ENCODE assay signal across 15 cellular contexts in the genomic region with DNA sequence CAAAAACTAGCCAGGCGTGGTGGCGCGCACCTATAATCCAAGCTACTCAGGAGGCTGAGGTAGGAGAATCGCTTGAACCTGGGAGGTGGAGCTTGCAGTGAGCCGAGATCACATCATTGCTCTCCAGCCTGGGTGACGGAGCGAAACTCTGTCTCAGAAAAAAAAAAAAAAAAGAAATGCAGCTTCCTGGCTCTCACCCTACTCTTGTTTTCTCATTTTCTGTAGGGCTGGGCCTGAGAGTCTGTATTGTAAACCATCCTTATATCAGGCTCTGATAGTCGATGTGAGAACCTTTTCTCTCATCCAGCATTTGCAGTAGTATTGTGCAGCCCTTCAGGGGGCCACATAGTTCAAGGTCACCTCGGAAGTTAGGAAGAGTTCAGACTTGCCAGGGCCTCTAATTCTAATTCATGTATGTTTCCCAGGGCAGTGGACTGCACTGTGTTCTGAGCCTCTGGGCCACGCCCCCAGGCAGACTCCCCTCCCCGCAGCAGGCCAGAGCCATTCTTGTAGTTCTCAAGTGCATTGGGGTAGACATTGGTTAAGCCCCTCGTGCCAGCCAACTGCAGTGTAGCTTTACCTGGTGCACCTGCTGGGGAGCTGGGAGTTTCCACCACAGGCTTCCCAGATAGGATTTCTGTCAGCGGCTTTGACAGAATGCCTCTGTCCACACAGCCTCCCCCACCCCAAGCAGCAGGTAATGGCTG. TPM values are rescaled to one million over a fixed set of nuclear protein-coding genes. Genes with fewer than 3 reads are reported as not detected.
DNase-seq lines count a peak whose midpoint lies in the region; ATAC-seq and TF ChIP-seq lines count a peak whose summit lies in the region.
"Had no signal": no experiment of that assay in that cellular context is flagged by ENCODE, and none has a peak within 500 bp of the region (broad histone marks: within the 10 kb centered on the region; RNA-seq: fewer than 3 reads in every experiment).

No MANE protein-coding gene starts in this region.

- H3K9me3 ChIP-seq in stomach (no peaks in the 10 kb centered on the region), transverse colon (no peaks in the 10 kb centered on the region)
- H3K9me3 ChIP-seq: HAP-1, left lung had no signal

- CTCF ChIA-PET in activated CD8-positive, alpha-beta T cell treated with anti-CD3 and anti-CD28 coated beads, Interleukin-2, amount 10 ng/mL, durations not matched to agents 7 days and 5 days (lab: Charles Lee): interaction anchor here (1.5 to 1.7 kb wide), 2 partner anchors 9 to 30 kb away, joined by 5 to 8 read pairs; no protein-coding TSS in a partner anchor

- no peak for DNase-seq in activated T-cell treated with anti-CD3 and anti-CD28 coated beads, Interleukin-2, amount 50 U/mL, for 72 hours
- DNase-seq in activated T-cell treated with anti-CD3 and anti-CD28 coated beads, Interleukin-2, amount 50 U/mL, for 48 hours: no peak
- no peak for DNase-seq in activated CD8-positive, alpha-beta T cell treated with anti-CD3 and anti-CD28 coated beads, Interleukin-2, amount 10 ng/mL, durations not matched to agents 7 days and 5 days
- peak; percentile 50 for DNase-seq in stomach
- no peak for DNase-seq in sciatic nerve (ENCODE audit: low spot score)
- DNase-seq in transverse colon: no peak
- DNase-seq: activated CD8-positive, alpha-beta memory T cell treated with anti-CD3 and anti-CD28 coated beads for 24 hours; left lung; NCI-H146; SHP77 treated with DMSO at 0.1 percent for 48 hours had no signal

- H3K9me3 Mint-ChIP-seq in activated T-cell treated with anti-CD3 and anti-CD28 coated beads, Interleukin-2, amount 50 U/mL, for 72 hours: no peaks in the 10 kb centered on the region
- no peaks in the 10 kb centered on the region for H3K9me3 Mint-ChIP-seq in activated CD8-positive, alpha-beta T cell treated with anti-CD3 and anti-CD28 coated beads, Interleukin-2, amount 10 ng/mL, durations not matched to agents 7 days and 5 days (ENCODE audit: insufficient read depth)
- H3K9me3 Mint-ChIP-seq: natural killer cell treated with Interleukin-12 subunit alpha and Interleukin-12 subunit beta and Interleukin-15 and Interleukin-18, amount 100 ng/mL, for 72 hours had no signal

- H3K4me1 Mint-ChIP-seq in activated T-cell treated with anti-CD3 and anti-CD28 coated beads, Interleukin-2, amount 50 U/mL, for 72 hours (ENCODE audit: low read depth): peaks cover 53% of the 10 kb centered on the region
- H3K4me1 Mint-ChIP-seq in activated CD8-positive, alpha-beta T cell treated with anti-CD3 and anti-CD28 coated beads, Interleukin-2, amount 10 ng/mL, durations not matched to agents 7 days and 5 days (ENCODE audit: low read depth): peaks cover 32% of the 10 kb centered on the region

- no peak overlapping the region for H3K27ac Mint-ChIP-seq in activated T-cell treated with anti-CD3 and anti-CD28 coated beads, Interleukin-2, amount 50 U/mL, for 72 hours
- peak overlapping the region; percentile 52 for H3K27ac Mint-ChIP-seq in activated CD8-positive, alpha-beta T cell treated with anti-CD3 and anti-CD28 coated beads, Interleukin-2, amount 10 ng/mL, durations not matched to agents 7 days and 5 days
- H3K27ac Mint-ChIP-seq: natural killer cell treated with Interleukin-12 subunit alpha and Interleukin-12 subunit beta and Interleukin-15 and Interleukin-18, amount 100 ng/mL, for 72 hours had no signal

- no peak overlapping the region for H3K4me3 Mint-ChIP-seq in activated T-cell treated with anti-CD3 and anti-CD28 coated beads, Interleukin-2, amount 50 U/mL, for 72 hours
- H3K4me3 Mint-ChIP-seq in activated CD8-positive, alpha-beta T cell treated with anti-CD3 and anti-CD28 coated beads, Interleukin-2, amount 10 ng/mL, durations not matched to agents 7 days and 5 days: no peak overlapping the region
- H3K4me3 Mint-ChIP-seq: natural killer cell treated with Interleukin-12 subunit alpha and Interleukin-12 subunit beta and Interleukin-15 and Interleukin-18, amount 100 ng/mL, for 72 hours had no signal

- H3K36me3 Mint-ChIP-seq in activated T-cell treated with anti-CD3 and anti-CD28 coated beads, Interleukin-2, amount 50 U/mL, for 72 hours (ENCODE audit: insufficient read depth in 2 of 2): no peaks in the 10 kb centered on the region
- H3K36me3 Mint-ChIP-seq in activated CD8-positive, alpha-beta T cell treated with anti-CD3 and anti-CD28 coated beads, Interleukin-2, amount 10 ng/mL, durations not matched to agents 7 days and 5 days (ENCODE audit: low read depth): no peaks in the 10 kb centered on the region
- H3K36me3 Mint-ChIP-seq: natural killer cell treated with Interleukin-12 subunit alpha and Interleukin-12 subunit beta and Interleukin-15 and Interleukin-18, amount 100 ng/mL, for 72 hours had no signal

- TF ChIP-seq EP300 in stomach (IDR thresholded peaks at IDR 0.05) (no peak), transverse colon (IDR thresholded peaks at IDR 0.05; ENCODE audit: low read depth) (no peak)

- 66 to 88% (median 72%) methylated on average over 9 to 13 of the region's 13 CpGs for WGBS in stomach, 5 donors
- 83 to 89% methylated on average over 2 to 13 of the region's 13 CpGs for WGBS in transverse colon (ENCODE audit: low coverage in 1 of 2), 2 donors

- peak overlapping the region; percentile 31 for H3K27ac ChIP-seq in layer of hippocampus (ENCODE audit: low read depth, low read length)
- peak overlapping the region; percentile 72 to 91 (median 84) for H3K27ac ChIP-seq in stomach
- no peak overlapping the region for H3K27ac ChIP-seq in transverse colon
- H3K27ac ChIP-seq: KMS-11, left lung had no signal

- in situ Hi-C loops in transverse colon (cut with MboI; ENCODE audit: low pct_ligation_motif_present in 1 of 4, low pct_unique_long_range_greater_than_20kb in 1 of 4, low sequenced_read_pairs in 3 of 4): no loop called here

- H3K27me3 ChIP-seq in layer of hippocampus (ENCODE audit: control insufficient read depth, insufficient read depth, low read length) (no peaks in the 10 kb centered on the region), stomach (no peaks in the 10 kb centered on the region), transverse colon (no peaks in the 10 kb centered on the region)
- H3K27me3 ChIP-seq: left lung had no signal

- H3K4me3 ChIP-seq in stomach (no peak overlapping the region), transverse colon (no peak overlapping the region)
- H3K4me3 ChIP-seq: HAP-1, left lung had no signal

- intact Hi-C loops in stomach (cut with DNase I; ENCODE audit: low total_unique reads) (no loop called here), sciatic nerve (cut with DNase I) (no loop called here), transverse colon (cut with DNase I; ENCODE audit: low total_unique reads) (no loop called here)

- TF ChIP-seq CTCF in stomach (IDR thresholded peaks at IDR 0.05) (no peak), transverse colon (IDR thresholded peaks at IDR 0.05) (no peak)

- POLR2A ChIA-PET in activated CD8-positive, alpha-beta T cell treated with anti-CD3 and anti-CD28 coated beads, Interleukin-2, amount 10 ng/mL, durations not matched to agents 7 days and 5 days (lab: Charles Lee): interaction anchor here (0.6 kb wide), 1 partner anchor 40 kb away, joined by 3 read pairs; no protein-coding TSS in a partner anchor

- no peaks in the 10 kb centered on the region for H3K36me3 ChIP-seq in stomach
- H3K36me3 ChIP-seq in transverse colon: no peaks in the 10 kb centered on the region
- H3K36me3 ChIP-seq: HAP-1, left lung had no signal

- TF ChIP-seq POLR2A in stomach (IDR thresholded peaks at IDR 0.05) (no peak), transverse colon (IDR thresholded peaks at IDR 0.05) (no peak)

- peak; percentile 33 to 58 for ATAC-seq in activated T-cell treated with anti-CD3 and anti-CD28 coated beads, Interleukin-2, amount 50 U/mL, for 72 hours (replicated peaks in 1 of 2)
- ATAC-seq in activated CD8-positive, alpha-beta T cell treated with anti-CD3 and anti-CD28 coated beads, Interleukin-2, amount 10 ng/mL, durations not matched to agents 7 days and 5 days: no peak
- ATAC-seq in sciatic nerve: no peak
- no peak for ATAC-seq in GM21619 (IDR thresholded peaks at IDR 0.05; ENCODE audit: unreplicated experiment)

- H3K4me1 ChIP-seq in stomach (peaks cover 38 to 76% (median 54%) of the 10 kb centered on the region in 4 donors), transverse colon (peaks cover 31 to 54% (median 38%) of the 10 kb centered on the region in 4 donors)
- H3K4me1 ChIP-seq: HAP-1, left lung had no signal

- H3K27me3 Mint-ChIP-seq in activated T-cell treated with anti-CD3 and anti-CD28 coated beads, Interleukin-2, amount 50 U/mL, for 72 hours (ENCODE audit: low read depth): no peaks in the 10 kb centered on the region
- H3K27me3 Mint-ChIP-seq in activated CD8-positive, alpha-beta T cell treated with anti-CD3 and anti-CD28 coated beads, Interleukin-2, amount 10 ng/mL, durations not matched to agents 7 days and 5 days (ENCODE audit: low read depth): no peaks in the 10 kb centered on the region

RNA-seq across cellular contexts. Expression of a gene that starts 38.3 kb away (rescaled TPM):
- total RNA-seq in activated T-cell treated with anti-CD3 and anti-CD28 coated beads, Interleukin-2, amount 50 U/mL, for 72 hours: 100 to 1,000 TPM; 340 to 386 TPM
- 10 to 100 TPM; 97.1 to 98.4 TPM for total RNA-seq in activated CD8-positive, alpha-beta T cell treated with anti-CD3 and anti-CD28 coated beads, Interleukin-2, amount 10 ng/mL, durations not matched to agents 7 days and 5 days
- total RNA-seq in stomach: 100 to 1,000 TPM in 3 of 5 donors, 10 to 100 TPM in 2; 39.3 to 605 (median 130) TPM
- 100 to 1,000 TPM; 111 to 122 (median 115) TPM for polyA plus RNA-seq in stomach
- total RNA-seq in sciatic nerve: 124 TPM
- 100 to 1,000 TPM in 3 of 4 donors, 10 to 100 TPM in 1; 98.3 to 724 (median 511) TPM for total RNA-seq in transverse colon

Comparison
In these comparisons a context has a peak if more than half of its experiments do, and no peak if none do; other contexts are left out.
1. ATAC-seq: peak in activated T-cell treated with anti-CD3 and anti-CD28 coated beads, Interleukin-2, amount 50 U/mL, for 72 hours (2 of 2); none in activated CD8-positive, alpha-beta T cell treated with anti-CD3 and anti-CD28 coated beads, Interleukin-2, amount 10 ng/mL, durations not matched to agents 7 days and 5 days (single experiment), sciatic nerve (single experiment) and GM21619 (single experiment).
2. H3K27ac ChIP-seq: peak in layer of hippocampus (single experiment) and stomach (5 of 5); none in transverse colon (0 of 4).